In genomic region chr9:38720083-38720755, GRCh38 we compare ENCODE assay signal across 2 cellular contexts.
TF ChIP-seq lines count a peak whose summit lies in the region.

TSS of gene FAM240B (minus strand) at chr9:38720133. CDS start at chr9:38703999, 16,134 bp downstream.

TF ChIP-seq in H1, 55 proteins besides CTCF, POLR2A, EP300 and RAD21:
- TF ChIP-seq RXRA (IDR thresholded peaks at IDR 0.05; ENCODE audit: insufficient read depth, low read depth, low read length) (no peak), EZH2 (IDR thresholded peaks at IDR 0.05; ENCODE audit: low read depth, low read length, severe bottlenecking) (no peak), JUN (IDR thresholded peaks at IDR 0.05; ENCODE audit: low read depth, low read length) (no peak), GTF2F1 (IDR thresholded peaks at IDR 0.05; ENCODE audit: borderline replicate concordance, low read depth, low read length) (no peak), CHD2 (IDR thresholded peaks at IDR 0.05; ENCODE audit: low read length) (no peak), HDAC2 (IDR thresholded peaks at IDR 0.05; ENCODE audit: borderline replicate concordance in 1 of 2, low read depth in 2 of 2, low read length in 2 of 2) (no peak), NRF1 (IDR thresholded peaks at IDR 0.05; ENCODE audit: low read depth, low read length) (no peak), SUZ12 (IDR thresholded peaks at IDR 0.05; ENCODE audit: low read length) (no peak), POLR2AphosphoS5 (IDR thresholded peaks at IDR 0.05; ENCODE audit: low read depth, low read length) (no peak), TCF12 (IDR thresholded peaks at IDR 0.05; ENCODE audit: low read depth, low read length) (no peak), YY1 (IDR thresholded peaks at IDR 0.05; ENCODE audit: low read depth, low read length) (no peak), ASH2L (IDR thresholded peaks at IDR 0.05; ENCODE audit: low read length) (no peak), POU5F1 (IDR thresholded peaks at IDR 0.05; ENCODE audit: low read depth, low read length) (no peak), BCL11A (IDR thresholded peaks at IDR 0.05; ENCODE audit: low read depth in 2 of 2, low read length in 2 of 2) (no peak), JUND (IDR thresholded peaks at IDR 0.05; ENCODE audit: low read length) (no peak), BRCA1 (IDR thresholded peaks at IDR 0.05; ENCODE audit: low read depth, low read length) (no peak), E2F6 (IDR thresholded peaks at IDR 0.05) (no peak)
- TF ChIP-seq, protein P1, sequence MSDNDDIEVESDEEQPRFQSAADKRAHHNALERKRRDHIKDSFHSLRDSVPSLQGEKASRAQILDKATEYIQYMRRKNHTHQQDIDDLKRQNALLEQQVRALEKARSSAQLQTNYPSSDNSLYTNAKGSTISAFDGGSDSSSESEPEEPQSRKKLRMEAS (IDR thresholded peaks at IDR 0.05), result no peak

TF ChIP-seq in SK-N-SH, 30 proteins besides CTCF, POLR2A, EP300 and RAD21:
- TF ChIP-seq, protein P2, sequence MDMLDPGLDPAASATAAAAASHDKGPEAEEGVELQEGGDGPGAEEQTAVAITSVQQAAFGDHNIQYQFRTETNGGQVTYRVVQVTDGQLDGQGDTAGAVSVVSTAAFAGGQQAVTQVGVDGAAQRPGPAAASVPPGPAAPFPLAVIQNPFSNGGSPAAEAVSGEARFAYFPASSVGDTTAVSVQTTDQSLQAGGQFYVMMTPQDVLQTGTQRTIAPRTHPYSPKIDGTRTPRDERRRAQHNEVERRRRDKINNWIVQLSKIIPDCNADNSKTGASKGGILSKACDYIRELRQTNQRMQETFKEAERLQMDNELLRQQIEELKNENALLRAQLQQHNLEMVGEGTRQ (IDR thresholded peaks at IDR 0.05; ENCODE audit: borderline replicate concordance, low read depth, low read length), result no peak
- TF ChIP-seq FOSL2 (IDR thresholded peaks at IDR 0.05; ENCODE audit: borderline replicate concordance, low read depth), result no peak
- TF ChIP-seq, protein P1 (IDR thresholded peaks at IDR 0.05; ENCODE audit: low read depth), result no peak
